Comparison of ENCODE assay signal across 11 cellular contexts in the genomic region with DNA sequence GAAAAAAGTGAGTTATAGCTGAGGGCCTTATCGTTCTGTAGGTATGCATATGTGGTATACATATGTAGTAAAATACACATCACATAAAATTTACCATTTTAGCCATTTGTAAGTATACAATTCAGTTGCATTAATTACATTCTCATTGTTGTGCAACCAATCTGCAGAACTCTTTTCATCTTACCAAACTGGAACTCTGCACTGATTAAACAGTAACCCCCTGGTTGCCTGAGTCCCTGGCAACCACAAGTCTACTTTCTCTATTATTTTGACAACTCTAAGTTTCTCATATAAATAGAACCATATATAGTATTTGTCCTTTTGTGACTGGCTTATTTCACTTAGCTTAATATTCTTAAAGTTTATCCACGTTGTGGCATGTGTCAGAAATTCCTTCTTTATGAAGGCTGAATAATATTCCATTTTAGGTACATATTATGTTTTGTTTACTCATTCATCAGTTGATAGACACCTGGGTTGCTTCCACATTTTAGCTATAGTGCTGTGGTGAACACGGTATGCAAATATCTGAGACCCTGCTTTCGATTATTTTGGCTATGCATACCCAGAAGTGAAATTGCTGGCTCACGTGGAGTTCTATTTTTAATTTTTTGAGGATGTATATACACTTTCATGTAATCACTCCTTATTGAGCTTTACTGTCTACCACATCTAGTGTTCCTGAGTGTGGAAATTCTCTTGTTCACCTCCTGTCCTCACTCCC. TPM values are rescaled to one million over a fixed set of nuclear protein-coding genes. Genes with fewer than 3 reads are reported as not detected.
DNase-seq lines count a peak whose midpoint lies in the region; ATAC-seq and TF ChIP-seq lines count a peak whose summit lies in the region.
"Had no signal": no experiment of that assay in that cellular context is flagged by ENCODE, and none has a peak within 500 bp of the region (broad histone marks: within the 10 kb centered on the region; RNA-seq: fewer than 3 reads in every experiment).

No MANE protein-coding gene starts in this region.

- no peak for TF ChIP-seq CTCF in neural crest cell (conservative IDR thresholded peaks at IDR 0.05)

- no peaks in the 10 kb centered on the region for H3K9me3 Mint-ChIP-seq in neural crest cell
- H3K9me3 Mint-ChIP-seq: activated naive CD8-positive, alpha-beta T cell treated with anti-CD3 and anti-CD28 coated beads, Interleukin-2, amount 10 ng/mL, durations not matched to agents 7 days and 5 days had no signal

- DNase-seq in neural crest cell (ENCODE audit: low read depth, low spot score) (no peak), NCI-H1436 treated with DMSO at 0.1 percent for 48 hours (lab: John Stamatoyannopoulos, UW) (no peak), DMS153 (lab: John Stamatoyannopoulos, UW) (no peak), dedifferentiated amniotic fluid mesenchymal stem cell (ENCODE audit: extremely low spot score) (no peak)
- DNase-seq: activated naive CD8-positive, alpha-beta T cell treated with anti-CD3 and anti-CD28 coated beads, Interleukin-2, amount 10 ng/mL, durations not matched to agents 7 days and 5 days; DMS79; NCI-H526 treated with DMSO at 0.1 percent for 48 hours; SW 1271 had no signal

- peak overlapping the region; percentile 20 for H3K4me3 Mint-ChIP-seq in neural crest cell

- peak; percentile 35 for ATAC-seq in GM19023 (IDR thresholded peaks at IDR 0.05; ENCODE audit: unreplicated experiment)
- peak; percentile 53 for ATAC-seq in GM21786 (IDR thresholded peaks at IDR 0.05; ENCODE audit: unreplicated experiment)
- peak; percentile 38 for ATAC-seq in HG03432 (IDR thresholded peaks at IDR 0.05; ENCODE audit: unreplicated experiment)

- H3K4me1 Mint-ChIP-seq in neural crest cell = peaks cover 33% of the 10 kb centered on the region

- H3K27me3 Mint-ChIP-seq in neural crest cell (ENCODE audit: low read depth) = peaks cover 4% of the 10 kb centered on the region

- no peak overlapping the region for H3K27ac Mint-ChIP-seq in neural crest cell (ENCODE audit: unreplicated experiment)
- H3K27ac Mint-ChIP-seq: activated naive CD8-positive, alpha-beta T cell treated with anti-CD3 and anti-CD28 coated beads, Interleukin-2, amount 10 ng/mL, durations not matched to agents 7 days and 5 days had no signal

- H3K36me3 Mint-ChIP-seq in neural crest cell (ENCODE audit: low read depth) = no peaks in the 10 kb centered on the region

RNA-seq across cellular contexts. Expression of a gene that starts 1.6 kb away (rescaled TPM):
- total RNA-seq in neural crest cell = 38.5 and 43.0 TPM in 2 replicates
